ENCODE assay signal across 25 cellular contexts in genomic region chr2:165081276-165081675, GRCh38.
DNase-seq lines count a peak whose midpoint lies in the region; ATAC-seq, FAIRE-seq and TF ChIP-seq lines count a peak whose summit lies in the region.
"Had no signal": no experiment of that assay in that cellular context is flagged by ENCODE, and none has a peak within 500 bp of the region (broad histone marks: within the 10 kb centered on the region; RNA-seq: fewer than 3 reads in every experiment).

No MANE protein-coding gene starts in this region.

- POLR2A ChIA-PET in A549 (lab: Yijun Ruan, JAX) (no interaction called here), K562 (lab: Yijun Ruan, JAX) (no interaction called here)

- in situ Hi-C loops in K562 (cut with MboI): no loop called here

- intact Hi-C loops in K562 (cut with micrococcal nuclease): no loop called here

- H3K4me1 ChIP-seq in A549 (no peaks in the 10 kb centered on the region), K562 (replicated peaks in 1 of 2; ENCODE audit: control insufficient read depth in 2 of 2, insufficient read depth in 2 of 2, low read length in 2 of 2) (no peaks in the 10 kb centered on the region)
- H3K4me1 ChIP-seq: BE2C, BLaER1 had no signal

- H3K4me3 ChIP-seq in A549: no peak overlapping the region
- H3K4me3 ChIP-seq in K562: no peak overlapping the region
- H3K4me3 ChIP-seq: BLaER1, GM12878 had no signal

- no peak overlapping the region for H2AFZ ChIP-seq in K562 (ENCODE audit: low read depth, low read length)

- H3K79me2 ChIP-seq in K562 (ENCODE audit: control insufficient read depth, insufficient read depth, low read length): no peaks in the 10 kb centered on the region

- no peaks in the 10 kb centered on the region for H3K27me3 Mint-ChIP-seq in activated CD8-positive, alpha-beta memory T cell treated with anti-CD3 and anti-CD28 coated beads, Interleukin-2, amount 10 ng/mL, durations not matched to agents 7 days and 5 days
- H3K27me3 Mint-ChIP-seq: CD4-positive, alpha-beta memory T cell; CD4-positive, CD25-positive, alpha-beta regulatory T cell; CD8-positive, alpha-beta memory T cell had no signal

- H3K36me3 ChIP-seq in K562 (ENCODE audit: control insufficient read depth, insufficient read depth, low read length): no peaks in the 10 kb centered on the region
- H3K36me3 ChIP-seq: BE2C, BLaER1 had no signal

- no peaks in the 10 kb centered on the region for H3K36me3 Mint-ChIP-seq in activated CD8-positive, alpha-beta memory T cell treated with anti-CD3 and anti-CD28 coated beads, Interleukin-2, amount 10 ng/mL, durations not matched to agents 7 days and 5 days
- H3K36me3 Mint-ChIP-seq: CD14-positive monocyte; CD4-positive, alpha-beta memory T cell; CD4-positive, CD25-positive, alpha-beta regulatory T cell; CD8-positive, alpha-beta memory T cell had no signal

- H3K27ac ChIP-seq in A549 (no peak overlapping the region), K562 (ENCODE audit: extremely low read depth, low read depth, low read length) (no peak overlapping the region)
- H3K27ac ChIP-seq: BLaER1 had no signal

- DNase-seq in A549 (ENCODE audit: low read depth in 1 of 2, low spot score in 1 of 2): no peak
- DNase-seq in K562 (ENCODE audit: extremely low read depth in 1 of 4, low spot score in 3 of 4): no peak
- no peak for DNase-seq in H54 (ENCODE audit: insufficient read length, low spot score)
- no peak for DNase-seq in activated CD8-positive, alpha-beta memory T cell treated with anti-CD3 and anti-CD28 coated beads, Interleukin-2, amount 10 ng/mL, durations not matched to agents 7 days and 5 days
- DNase-seq: 8988T; ACHN; BE2C; C1 segment of cervical spinal cord; CD4-positive, alpha-beta memory T cell; CD4-positive, CD25-positive, alpha-beta regulatory T cell; CD8-positive, alpha-beta memory T cell; COR-L47; DMS 273 treated with DMSO at 0.1 percent for 48 hours; DMS153; DMS53; DMS79; DND-41; EL; GDM1 had no signal

- TF ChIP-seq CTCF in A549 (IDR thresholded peaks at IDR 0.05): no peak
- no peak for TF ChIP-seq CTCF in K562 (IDR thresholded peaks at IDR 0.05 in 2 of 3, conservative IDR thresholded peaks at IDR 0.05 in 1 of 3; ENCODE audit: insufficient read depth in 2 of 3, low read depth in 1 of 3, low read length in 3 of 3)

- ATAC-seq in A549 (no peak), K562 (no peak)
- no peak for ATAC-seq in activated CD8-positive, alpha-beta memory T cell treated with anti-CD3 and anti-CD28 coated beads, Interleukin-2, amount 10 ng/mL, durations not matched to agents 7 days and 5 days
- ATAC-seq: GM12878 had no signal

- no peak overlapping the region for H3K4me2 ChIP-seq in A549
- no peak overlapping the region for H3K4me2 ChIP-seq in K562 (ENCODE audit: insufficient read depth, low read length)
- H3K4me2 ChIP-seq: BLaER1 had no signal

- peak; percentile 9 for FAIRE-seq in A204.1 (lab: Jason Lieb, UNC)
- no peak for FAIRE-seq in A549 (lab: Jason Lieb, UNC)
- FAIRE-seq in K562 (lab: Jason Lieb, UNC): no peak
- FAIRE-seq in H54 (lab: Jason Lieb, UNC): no peak
- FAIRE-seq: GM12878, GM12892, GM18507 had no signal

- CTCF ChIA-PET in A549 (lab: Yijun Ruan, JAX): no interaction called here
- CTCF ChIA-PET in K562 (lab: Yijun Ruan, JAX; ENCODE audit: low intra/inter-chr PET ratio): no interaction called here
- CTCF ChIA-PET in activated CD8-positive, alpha-beta memory T cell treated with anti-CD3 and anti-CD28 coated beads, Interleukin-2, amount 10 ng/mL, durations not matched to agents 7 days and 5 days (lab: Charles Lee): no interaction called here

- no peaks in the 10 kb centered on the region for H4K20me1 ChIP-seq in K562 (replicated peaks; ENCODE audit: control insufficient read depth, insufficient read depth, low read length)
- H4K20me1 ChIP-seq: BLaER1 had no signal

- no TSS peak for BruUV-seq in K562 (replicated peaks; lab: Mats Ljungman, UMichigan)

- no peak overlapping the region for H3K4me3 Mint-ChIP-seq in activated CD8-positive, alpha-beta memory T cell treated with anti-CD3 and anti-CD28 coated beads, Interleukin-2, amount 10 ng/mL, durations not matched to agents 7 days and 5 days
- H3K4me3 Mint-ChIP-seq: CD14-positive monocyte; CD4-positive, alpha-beta memory T cell; CD4-positive, CD25-positive, alpha-beta regulatory T cell; CD8-positive, alpha-beta memory T cell had no signal

- H3K4me1 Mint-ChIP-seq in activated CD8-positive, alpha-beta memory T cell treated with anti-CD3 and anti-CD28 coated beads, Interleukin-2, amount 10 ng/mL, durations not matched to agents 7 days and 5 days: no peaks in the 10 kb centered on the region
- H3K4me1 Mint-ChIP-seq: CD14-positive monocyte; CD4-positive, alpha-beta memory T cell; CD4-positive, CD25-positive, alpha-beta regulatory T cell; CD8-positive, alpha-beta memory T cell had no signal

- no peaks in the 10 kb centered on the region for H3K9me1 ChIP-seq in K562 (ENCODE audit: control insufficient read depth, insufficient read depth, low read length)

- no peak overlapping the region for H3K9ac ChIP-seq in K562 (ENCODE audit: insufficient read depth in 1 of 2, low read depth in 2 of 2, low read length in 2 of 2)
- H3K9ac ChIP-seq: BLaER1 had no signal

- TF ChIP-seq POLR2A in A549 (IDR thresholded peaks at IDR 0.05; ENCODE audit: low read length) (no peak), K562 (conservative IDR thresholded peaks at IDR 0.05) (no peak), H54 (IDR thresholded peaks at IDR 0.05; ENCODE audit: low read depth, low read length) (no peak)

- no peaks in the 10 kb centered on the region for H3K9me3 ChIP-seq in A549
- no peaks in the 10 kb centered on the region; the same call in 1 of the 2 replicates for H3K9me3 ChIP-seq in K562 (replicated peaks; ENCODE audit: control insufficient read depth, insufficient read depth, low read depth, low read length)
- H3K9me3 ChIP-seq: BE2C had no signal

- no peaks in the 10 kb centered on the region for H3K27me3 ChIP-seq in K562 (ENCODE audit: control insufficient read depth in 2 of 2, insufficient read depth in 2 of 2, low read length in 2 of 2)
- H3K27me3 ChIP-seq: BE2C, BLaER1 had no signal

- no peak overlapping the region for H3K27ac Mint-ChIP-seq in activated CD8-positive, alpha-beta memory T cell treated with anti-CD3 and anti-CD28 coated beads, Interleukin-2, amount 10 ng/mL, durations not matched to agents 7 days and 5 days
- H3K27ac Mint-ChIP-seq: CD14-positive monocyte; CD4-positive, alpha-beta memory T cell; CD4-positive, CD25-positive, alpha-beta regulatory T cell; CD8-positive, alpha-beta memory T cell had no signal

- H3K9me3 Mint-ChIP-seq in activated CD8-positive, alpha-beta memory T cell treated with anti-CD3 and anti-CD28 coated beads, Interleukin-2, amount 10 ng/mL, durations not matched to agents 7 days and 5 days (ENCODE audit: low read depth): peaks cover 5% of the 10 kb centered on the region

- no peak for TF ChIP-seq RAD21 in A549 (conservative IDR thresholded peaks at IDR 0.05 in 1 of 2, IDR thresholded peaks at IDR 0.05 in 1 of 2)
- TF ChIP-seq RAD21 in K562 (CRISPR knock-in tag; conservative IDR thresholded peaks at IDR 0.05 in 1 of 2, IDR thresholded peaks at IDR 0.05 in 1 of 2): no peak

- TF ChIP-seq EP300 in A549 (IDR thresholded peaks at IDR 0.05) (no peak), K562 (IDR thresholded peaks at IDR 0.05; ENCODE audit: low read length) (no peak)

TF ChIP-seq in A549, 52 proteins besides CTCF, POLR2A, EP300 and RAD21:
- peak; percentile 83 for TF ChIP-seq MAFK (IDR thresholded peaks at IDR 0.05; ENCODE audit: partially characterized antibody)
- TF ChIP-seq JUN (IDR thresholded peaks at IDR 0.05): no peak

TF ChIP-seq in K562, 482 proteins besides CTCF, POLR2A, EP300 and RAD21:
- TF ChIP-seq SMAD4 (CRISPR knock-in tag; conservative IDR thresholded peaks at IDR 0.05): no peak
- peak; percentile 82 for TF ChIP-seq ZNF316 (IDR thresholded peaks at IDR 0.05)
- TF ChIP-seq MAFK (IDR thresholded peaks at IDR 0.05; ENCODE audit: low read length): 0 out of 2 replicates have a peak, but pooled peaks have one; percentile 18
- TF ChIP-seq, protein P1, sequence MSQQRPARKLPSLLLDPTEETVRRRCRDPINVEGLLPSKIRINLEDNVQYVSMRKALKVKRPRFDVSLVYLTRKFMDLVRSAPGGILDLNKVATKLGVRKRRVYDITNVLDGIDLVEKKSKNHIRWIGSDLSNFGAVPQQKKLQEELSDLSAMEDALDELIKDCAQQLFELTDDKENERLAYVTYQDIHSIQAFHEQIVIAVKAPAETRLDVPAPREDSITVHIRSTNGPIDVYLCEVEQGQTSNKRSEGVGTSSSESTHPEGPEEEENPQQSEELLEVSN (IDR thresholded peaks at IDR 0.05; ENCODE audit: borderline replicate concordance in 1 of 2, extremely low read depth in 1 of 2, insufficient read depth in 1 of 2, insufficient read length in 1 of 2, low read depth in 1 of 2, low read length in 1 of 2, poor library complexity in 1 of 2, severe bottlenecking in 1 of 2): no peak
- no peak for TF ChIP-seq HDAC6 (IDR thresholded peaks at IDR 0.05; ENCODE audit: low read depth, low read length)
- no peak for TF ChIP-seq RBM34 (IDR thresholded peaks at IDR 0.05; ENCODE audit: borderline replicate concordance, insufficient read depth, low read length)
- 0 out of 2 replicates have a peak, but pooled peaks have one; percentile 36 for TF ChIP-seq MAFG (tag; conservative IDR thresholded peaks at IDR 0.05)
- no peak for TF ChIP-seq NFE2L1 (tag; IDR thresholded peaks at IDR 0.05; ENCODE audit: borderline replicate concordance, low read depth)
- TF ChIP-seq C11orf30 (IDR thresholded peaks at IDR 0.05; ENCODE audit: low read depth): peak; percentile 52; the same call in 1 of the 2 replicates
